Comparison of ENCODE assay signal across 8 cellular contexts in genomic region chr20:38748863-38749153, GRCh38. TPM values are rescaled to one million over a fixed set of nuclear protein-coding genes. Genes with fewer than 3 reads are reported as not detected.
DNase-seq lines count a peak whose midpoint lies in the region; ATAC-seq and TF ChIP-seq lines count a peak whose summit lies in the region.

No MANE protein-coding gene starts in this region.

- H3K27ac ChIP-seq in angular gyrus (ENCODE audit: low read depth, low read length), result peak overlapping the region; percentile 89

- DNase-seq in GM10266 (ENCODE audit: extremely low spot score) (peak; percentile 48), NT2/D1 (ENCODE audit: low read depth, low spot score) (no peak), left lobe of liver (ENCODE audit: low spot score) (no peak), SHP77 treated with DMSO at 0.1 percent for 48 hours (lab: John Stamatoyannopoulos, UW) (no peak)
- peak in 2 of 3 experiments; percentile 42 to 48 for DNase-seq in stimulated activated CD4-positive, alpha-beta T cell treated with anti-CD3 and anti-CD28 coated beads, TNF-alpha, amount 100 ng/mL, for 4 hours (ENCODE audit: low read depth in 3 of 3)

- peak overlapping the region; percentile 98 for H3K9ac ChIP-seq in NT2/D1 (ENCODE audit: insufficient read length, low read depth)

- H3K9me3 ChIP-seq in NT2/D1 (ENCODE audit: insufficient read depth, low read length), result no peaks in the 10 kb centered on the region

- H3K27me3 ChIP-seq in NT2/D1 (ENCODE audit: insufficient read depth, insufficient read length), result peaks cover 16% of the 10 kb centered on the region

- H3K4me3 ChIP-seq in NT2/D1 (ENCODE audit: insufficient read length, low read depth), result peak overlapping the region; percentile 92

- no peak for TF ChIP-seq CTCF in GM10266 (IDR thresholded peaks at IDR 0.05; ENCODE audit: control insufficient read depth, insufficient read depth, low read depth, missing control alignments)

- H3K4me1 ChIP-seq in NT2/D1 (ENCODE audit: insufficient read depth, insufficient read length), result peaks cover 4% of the 10 kb centered on the region

- ATAC-seq in HG02759 (IDR thresholded peaks at IDR 0.05; ENCODE audit: unreplicated experiment) (peak; percentile 34), left lobe of liver (peak; percentile 67), HG03097 (IDR thresholded peaks at IDR 0.05; ENCODE audit: low FRiP score, unreplicated experiment) (no peak)

- H3K36me3 ChIP-seq in NT2/D1 (ENCODE audit: insufficient read depth, insufficient read length, low read length), result peaks cover 31% of the 10 kb centered on the region

RNA-seq across cellular contexts. Expression of gene ACTR5, which starts 0.5 kb away (rescaled TPM):
- 6.6 TPM for total RNA-seq in left lobe of liver

RNA-seq across cellular contexts. Expression of gene SLC32A1, which starts 24.5 kb away (rescaled TPM):
- total RNA-seq in left lobe of liver, result not detected

RNA-seq across cellular contexts. Expression of gene PPP1R16B, which starts 56.7 kb away (rescaled TPM):
- total RNA-seq in left lobe of liver, result 1.7 TPM

Comparison
In these comparisons a context has a peak if more than half of its experiments do, and no peak if none do; other contexts are left out.
1. DNase-seq: peak in GM10266 (single experiment) and stimulated activated CD4-positive, alpha-beta T cell treated with anti-CD3 and anti-CD28 coated beads, TNF-alpha, amount 100 ng/mL, for 4 hours (2 of 3); none in NT2/D1 (single experiment), left lobe of liver (single experiment) and SHP77 treated with DMSO at 0.1 percent for 48 hours (single experiment).